In the genomic region with DNA sequence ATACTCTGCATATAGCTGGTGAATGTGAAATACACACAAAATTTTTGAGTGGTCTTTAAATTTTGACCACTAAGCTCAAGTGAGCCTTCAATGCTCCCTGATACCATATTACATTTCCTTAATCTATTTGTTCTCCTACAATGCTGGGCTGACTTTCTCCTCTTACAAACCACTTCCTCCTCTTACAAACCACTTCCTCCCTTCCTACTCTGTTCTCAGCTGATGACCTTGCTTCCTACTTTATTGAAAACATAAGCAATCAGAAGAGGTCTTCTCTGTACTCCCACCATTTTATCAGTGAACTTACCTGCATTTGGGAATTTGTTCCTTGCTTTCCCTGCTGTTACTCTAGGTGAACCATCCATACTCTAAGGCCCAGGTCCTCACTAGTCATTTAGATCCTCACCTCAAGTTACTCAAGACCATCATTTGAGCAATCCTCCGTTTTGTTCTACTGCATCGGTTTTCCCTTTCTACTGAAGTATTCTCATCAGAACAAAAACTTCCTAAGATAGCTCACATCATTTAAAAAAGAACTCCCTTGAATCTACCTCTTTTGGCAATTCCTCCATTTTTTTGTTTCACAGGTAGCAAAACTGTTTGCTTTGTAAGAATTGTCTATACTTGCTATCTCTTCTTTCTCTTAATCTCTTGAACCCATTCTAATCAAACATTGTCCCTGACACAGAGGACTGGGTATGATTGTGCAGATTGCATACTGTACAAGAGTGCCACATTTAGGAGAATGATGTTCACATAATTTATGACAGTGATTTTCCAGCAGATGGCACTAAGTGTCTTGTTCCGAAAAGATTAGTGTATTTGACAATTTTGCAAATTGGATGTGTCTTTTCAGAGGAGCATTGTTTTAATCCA, we compare ENCODE assay signal across 8 cellular contexts.
DNase-seq lines count a peak whose midpoint lies in the region; ATAC-seq and TF ChIP-seq lines count a peak whose summit lies in the region.

No MANE protein-coding gene starts in this region.

- no peak overlapping the region for H3K27ac Mint-ChIP-seq in T-helper 17 cell

- no peak overlapping the region for H3K27ac ChIP-seq in A673 (ENCODE audit: low read depth, low read length, poor library complexity, severe bottlenecking)

- H3K4me3 Mint-ChIP-seq in T-helper 17 cell: peak overlapping the region; percentile 69

- H3K27me3 Mint-ChIP-seq in T-helper 17 cell: peaks cover 14% of the 10 kb centered on the region

- H3K4me3 ChIP-seq in A673 (ENCODE audit: low read depth, low read length, poor library complexity, severe bottlenecking) (no peak overlapping the region), fibroblast of pulmonary artery (replicated peaks; ENCODE audit: low read depth, low read length) (no peak overlapping the region)

- CTCF ChIA-PET in A673 (lab: Charles Lee): interaction anchor here (1.0 to 1.8 kb wide), 2 partner anchors 66 to 204 kb away, joined by 4 read pairs; no protein-coding TSS in a partner anchor

- H3K36me3 ChIP-seq in A673 (ENCODE audit: insufficient read depth, low read length, poor library complexity, severe bottlenecking): peaks cover 1% of the 10 kb centered on the region

- peaks cover 24% of the 10 kb centered on the region for H3K4me1 Mint-ChIP-seq in T-helper 17 cell

- TF ChIP-seq CTCF in A673 (conservative IDR thresholded peaks at IDR 0.05; ENCODE audit: low read depth, low read length) (peak; percentile 74), fibroblast of pulmonary artery (IDR thresholded peaks at IDR 0.05; ENCODE audit: low read length, missing control alignments) (peak; percentile 45)

- ATAC-seq in T-helper 17 cell: peak; percentile 84
- ATAC-seq in GM18873 (IDR thresholded peaks at IDR 0.05; ENCODE audit: low FRiP score, unreplicated experiment): no peak

- DNase-seq in A673 (ENCODE audit: low spot score) (peak; percentile 57), GM04503 (ENCODE audit: low read depth) (peak; percentile 9), Kasumi-1 (lab: John Stamatoyannopoulos, UW) (peak; percentile 92 to 96), T-helper 17 cell (no peak), fibroblast of pulmonary artery (ENCODE audit: low read depth) (peak; percentile 72), retina (peak; percentile 12), posterior cingulate gyrus (no peak)

- intact Hi-C loops in A673 (cut with micrococcal nuclease; ENCODE audit: unreplicated experiment): loop anchor here (5.0 to 10.0 kb wide), 4 partner anchors 68 to 407 kb away; a partner anchor contains a TSS
- intact Hi-C loops in posterior cingulate gyrus (cut with DNase I): loop anchor here (1.0 to 5.0 kb wide), 3 partner anchors 66 to 573 kb away; no protein-coding TSS in a partner anchor

- H3K27me3 ChIP-seq in A673 (replicated peaks; ENCODE audit: insufficient read depth, low read depth, low read length, poor library complexity): no peaks in the 10 kb centered on the region

- no peaks in the 10 kb centered on the region for H3K4me1 ChIP-seq in A673 (ENCODE audit: insufficient read depth, low read length, poor library complexity, severe bottlenecking)

- peaks cover 6% of the 10 kb centered on the region for H3K36me3 Mint-ChIP-seq in T-helper 17 cell (ENCODE audit: low read depth)

- no TSS peak for BruUV-seq in A673 (replicated peaks; lab: Mats Ljungman, UMichigan)

- POLR2A ChIA-PET in A673 (lab: Charles Lee; ENCODE audit: low non-redundant PET): no interaction called here

- H3K9me3 ChIP-seq in A673 (ENCODE audit: low read depth, low read length, poor library complexity, severe bottlenecking): no peaks in the 10 kb centered on the region
- H3K9me3 ChIP-seq in T-helper 17 cell (ENCODE audit: control insufficient read depth, low read length, poor library complexity, severe bottlenecking): no peaks in the 10 kb centered on the region

Comparison
In these comparisons a context has a peak if more than half of its experiments do, and no peak if none do; other contexts are left out.
1. DNase-seq: peak in A673 (single experiment), GM04503 (single experiment), Kasumi-1 (2 of 2), fibroblast of pulmonary artery (single experiment) and retina (single experiment); none in T-helper 17 cell (0 of 3) and posterior cingulate gyrus (0 of 10).